In genomic region chr12:48197967-48198618, GRCh38 we compare ENCODE assay signal across 1 cellular context.
TF ChIP-seq lines count a peak whose summit lies in the region.

No MANE protein-coding gene starts in this region.

TF ChIP-seq in K562, 482 proteins besides CTCF, POLR2A, EP300 and RAD21 (continued from another document and continues in another):
- TF ChIP-seq ETS1 (conservative IDR thresholded peaks at IDR 0.05; ENCODE audit: control insufficient read depth, low read depth, low read length) (peak; percentile 25; the same call in 1 of the 2 replicates), XRCC4 (IDR thresholded peaks at IDR 0.05; ENCODE audit: extremely low read depth, insufficient read depth, insufficient read length) (no peak), TFE3 (CRISPR knock-in tag; IDR thresholded peaks at IDR 0.05) (no peak), NR2C2 (CRISPR knock-in tag; IDR thresholded peaks at IDR 0.05) (no peak), NR2C2 (tag; IDR thresholded peaks at IDR 0.05) (peak; percentile 70), ARID4B (CRISPR knock-in tag; IDR thresholded peaks at IDR 0.05) (no peak), MECOM (CRISPR knock-in tag; IDR thresholded peaks at IDR 0.05) (no peak), ZNF23 (CRISPR knock-in tag; IDR thresholded peaks at IDR 0.05) (no peak), ATF1 (CRISPR knock-in tag; IDR thresholded peaks at IDR 0.05) (no peak; the same call in 1 of the 2 replicates), ATF1 (tag; IDR thresholded peaks at IDR 0.05) (peak; percentile 93), SFPQ (IDR thresholded peaks at IDR 0.05; ENCODE audit: low read depth, low read length) (no peak), U2AF2 (optimal IDR thresholded peaks at IDR 0.05; ENCODE audit: low read depth, low read length) (no peak), MYBL2 (IDR thresholded peaks at IDR 0.05; ENCODE audit: low read depth) (no peak), MYBL2 (CRISPR knock-in tag; IDR thresholded peaks at IDR 0.05; ENCODE audit: borderline replicate concordance) (no peak), JUND (IDR thresholded peaks at IDR 0.05; ENCODE audit: borderline replicate concordance, low read depth, low read length) (peak; percentile 35; the same call in 1 of the 2 replicates), JUND (tag; IDR thresholded peaks at IDR 0.05; ENCODE audit: borderline replicate concordance, low read depth, low read length) (no peak; the same call in 2 of the 3 replicates), GATA2 (CRISPR knock-in tag; IDR thresholded peaks at IDR 0.05) (no peak), RB1 (IDR thresholded peaks at IDR 0.05; ENCODE audit: low read depth) (no peak), ZNF280A (IDR thresholded peaks at IDR 0.05; ENCODE audit: low read depth, partially characterized antibody) (no peak), BACH1 (tag; IDR thresholded peaks at IDR 0.05) (no peak), FOXJ3 (CRISPR knock-in tag; IDR thresholded peaks at IDR 0.05) (no peak), GTF2F1 (IDR thresholded peaks at IDR 0.05; ENCODE audit: low read depth, low read length) (peak; percentile 53; the same call in 1 of the 2 replicates), THRB (CRISPR knock-in tag; conservative IDR thresholded peaks at IDR 0.05) (no peak), PHB2 (IDR thresholded peaks at IDR 0.05; ENCODE audit: low read depth) (no peak), PHF8 (IDR thresholded peaks at IDR 0.05; ENCODE audit: borderline replicate concordance, low read length) (peak; percentile 97), ATF7 (IDR thresholded peaks at IDR 0.05) (peak; percentile 86), RNF2 (IDR thresholded peaks at IDR 0.05) (no peak), GTF2B (IDR thresholded peaks at IDR 0.05; ENCODE audit: extremely low read depth, insufficient read length) (peak; percentile 66), ZZZ3 (IDR thresholded peaks at IDR 0.05) (no peak), MITF (IDR thresholded peaks at IDR 0.05) (no peak), SMARCA4 (IDR thresholded peaks at IDR 0.05) (no peak), ZNF518B (CRISPR knock-in tag; IDR thresholded peaks at IDR 0.05) (no peak), HDAC3 (IDR thresholded peaks at IDR 0.05; ENCODE audit: borderline replicate concordance, partially characterized antibody) (no peak), ZNF449 (CRISPR knock-in tag; IDR thresholded peaks at IDR 0.05) (no peak), ZNF644 (tag; IDR thresholded peaks at IDR 0.05; ENCODE audit: low read depth) (no peak), DDX20 (tag; IDR thresholded peaks at IDR 0.05; ENCODE audit: low read depth) (no peak), SMAD2 (IDR thresholded peaks at IDR 0.05; ENCODE audit: low read depth, low read length) (no peak), CXXC5 (CRISPR knock-in tag; IDR thresholded peaks at IDR 0.05) (peak; percentile 92), ZNF280B (CRISPR knock-in tag; IDR thresholded peaks at IDR 0.05) (no peak), ELF2 (CRISPR knock-in tag; IDR thresholded peaks at IDR 0.05) (0 out of 2 replicates have a peak, but pooled peaks have one; percentile 47)
